6 cellular contexts compared by ENCODE assay signal in the genomic region with DNA sequence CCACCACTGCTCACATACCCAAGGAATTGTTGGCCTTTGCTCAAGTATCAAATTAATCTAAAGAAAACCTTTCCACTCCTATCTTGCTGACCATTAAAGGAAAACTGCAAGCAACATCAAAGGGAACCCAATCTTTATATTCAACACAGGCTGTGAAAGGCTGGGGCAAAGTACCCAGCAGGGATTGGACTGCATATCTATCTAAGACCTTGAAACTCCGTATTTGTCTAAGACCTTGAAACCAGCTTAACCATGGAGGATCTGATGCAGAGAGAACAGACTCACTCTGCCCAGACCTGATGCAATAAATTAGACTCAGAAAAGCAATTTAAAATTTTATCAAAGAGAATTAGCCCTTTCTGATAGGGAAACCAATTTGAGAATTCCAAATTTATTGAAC.
"Had no signal": no experiment of that assay in that cellular context is flagged by ENCODE, and none has a peak within 500 bp of the region (broad histone marks: within the 10 kb centered on the region; RNA-seq: fewer than 3 reads in every experiment).

No MANE protein-coding gene starts in this region.

- H3K4me3 ChIP-seq: K562 had no signal

- ATAC-seq: K562 had no signal

- DNase-seq: IMR-90, KBM-7, KG1 had no signal

- FAIRE-seq: HTR-8/SVneo, K562 had no signal

- H3K27ac ChIP-seq: HL-60 had no signal
